33 cellular contexts compared by ENCODE assay signal in genomic region chrX:24985120-24985519, GRCh38. TPM values are rescaled to one million over a fixed set of nuclear protein-coding genes. Genes with fewer than 3 reads are reported as not detected.
"Had no signal": no experiment of that assay in that cellular context is flagged by ENCODE, and none has a peak within 500 bp of the region (broad histone marks: within the 10 kb centered on the region; RNA-seq: fewer than 3 reads in every experiment).

No MANE protein-coding gene starts in this region.

- H3K36me3 Mint-ChIP-seq: stimulated activated effector memory CD8-positive, alpha-beta T cell treated with anti-CD3 and anti-CD28 coated beads, Interleukin-12 subunit alpha, Interleukin-12 subunit beta, amount 100 ng/mL, for 72 hours had no signal

- FAIRE-seq: pancreas, small intestine had no signal

- H3K4me3 Mint-ChIP-seq: naive thymus-derived CD4-positive, alpha-beta T cell; natural killer cell; nephron; stimulated activated effector memory CD8-positive, alpha-beta T cell treated with anti-CD3 and anti-CD28 coated beads, Interleukin-12 subunit alpha, Interleukin-12 subunit beta, amount 100 ng/mL, for 72 hours; stimulated activated naive CD8-positive, alpha-beta T cell treated with anti-CD3 and anti-CD28 coated beads, Interleukin-15, amount 100 ng/mL, for 72 hours; type B pancreatic cell had no signal

- H3K4me1 ChIP-seq: pancreas, prostate gland, right atrium auricular region, right lobe of liver, sigmoid colon, suprapubic skin, testis, tibial artery, transverse colon, upper lobe of right lung, uterus had no signal

- ATAC-seq: naive thymus-derived CD4-positive, alpha-beta T cell; natural killer cell; pancreas; right lobe of liver; stimulated activated effector memory CD8-positive, alpha-beta T cell treated with anti-CD3 and anti-CD28 coated beads, Interleukin-12 subunit alpha, Interleukin-12 subunit beta, amount 100 ng/mL, for 72 hours; stimulated activated naive CD8-positive, alpha-beta T cell treated with anti-CD3 and anti-CD28 coated beads, Interleukin-15, amount 100 ng/mL, for 72 hours; stimulated activated naive CD8-positive, alpha-beta T cell treated with anti-CD3 and anti-CD28 coated beads, Interleukin-15, Interleukin-2, amounts not matched to agents 100 U/mL and 50 U/mL, for 24 hours; upper lobe of right lung had no signal

- H3K27me3 Mint-ChIP-seq: naive thymus-derived CD4-positive, alpha-beta T cell; stimulated activated naive CD8-positive, alpha-beta T cell treated with anti-CD3 and anti-CD28 coated beads, Interleukin-15, amount 100 ng/mL, for 72 hours; type B pancreatic cell had no signal

- H3K27ac ChIP-seq: neutrophil, pancreas, prostate gland, right atrium auricular region, right lobe of liver, sigmoid colon, suprapubic skin, testis, tibial artery, transverse colon, upper lobe of right lung, uterus had no signal

- H3K4me3 ChIP-seq: pancreas, prostate gland, right atrium auricular region, right lobe of liver, sigmoid colon, suprapubic skin, testis, tibial artery, transverse colon, upper lobe of right lung, uterus had no signal

- H3K9me3 ChIP-seq: neutrophil, pancreas, prostate gland, right atrium auricular region, right lobe of liver, sigmoid colon, suprapubic skin, testis, tibial artery, transverse colon, upper lobe of right lung, uterus had no signal

- H3K9me3 Mint-ChIP-seq: naive thymus-derived CD4-positive, alpha-beta T cell; natural killer cell; nephron; stimulated activated effector memory CD8-positive, alpha-beta T cell treated with anti-CD3 and anti-CD28 coated beads, Interleukin-12 subunit alpha, Interleukin-12 subunit beta, amount 100 ng/mL, for 72 hours; stimulated activated naive CD8-positive, alpha-beta T cell treated with anti-CD3 and anti-CD28 coated beads, Interleukin-15, amount 100 ng/mL, for 72 hours; type B pancreatic cell had no signal

- H3K27ac Mint-ChIP-seq: naive thymus-derived CD4-positive, alpha-beta T cell; natural killer cell; nephron; stimulated activated effector memory CD8-positive, alpha-beta T cell treated with anti-CD3 and anti-CD28 coated beads, Interleukin-12 subunit alpha, Interleukin-12 subunit beta, amount 100 ng/mL, for 72 hours; stimulated activated naive CD8-positive, alpha-beta T cell treated with anti-CD3 and anti-CD28 coated beads, Interleukin-15, amount 100 ng/mL, for 72 hours; type B pancreatic cell had no signal

- H3K36me3 ChIP-seq: neutrophil, pancreas, prostate gland, right atrium auricular region, right lobe of liver, sigmoid colon, suprapubic skin, tibial artery, transverse colon, upper lobe of right lung, uterus had no signal

- H3K4me1 Mint-ChIP-seq: naive thymus-derived CD4-positive, alpha-beta T cell; natural killer cell; stimulated activated effector memory CD8-positive, alpha-beta T cell treated with anti-CD3 and anti-CD28 coated beads, Interleukin-12 subunit alpha, Interleukin-12 subunit beta, amount 100 ng/mL, for 72 hours; stimulated activated naive CD8-positive, alpha-beta T cell treated with anti-CD3 and anti-CD28 coated beads, Interleukin-15, amount 100 ng/mL, for 72 hours had no signal

- H3K27me3 ChIP-seq: neutrophil, right atrium auricular region, right lobe of liver, sigmoid colon, suprapubic skin, testis, tibial artery, transverse colon, upper lobe of right lung, uterus had no signal

- DNase-seq: naive thymus-derived CD4-positive, alpha-beta T cell; natural killer cell; nucleus accumbens; pancreas; retina; right lobe of liver; sigmoid colon; small intestine; stimulated activated CD4-positive, alpha-beta T cell treated with anti-CD3 and anti-CD28 coated beads, Interleukin-15, amount 100 ng/mL, for 24 hours; stimulated activated CD4-positive, alpha-beta T cell treated with anti-CD3 and anti-CD28 coated beads, Interleukin-2, amount 100 ng/mL, for 24 hours; stimulated activated CD4-positive, alpha-beta T cell treated with anti-CD3 and anti-CD28 coated beads, Interleukin-2, amount 100 ng/mL, for 48 hours; stimulated activated CD4-positive, alpha-beta T cell treated with anti-CD3 and anti-CD28 coated beads, Interleukin-4, amount 100 ng/mL, for 24 hours; stimulated activated naive CD4-positive, alpha-beta T cell; stimulated activated naive CD8-positive, alpha-beta T cell treated with anti-CD3 and anti-CD28 coated beads, Interleukin-15, amount 100 ng/mL, for 72 hours; stimulated activated naive CD8-positive, alpha-beta T cell treated with anti-CD3 and anti-CD28 coated beads, Interleukin-15, Interleukin-2, amounts not matched to agents 100 U/mL and 50 U/mL, for 24 hours; substantia nigra; testis; tibial artery; transverse colon; upper lobe of right lung; uterus had no signal

RNA-seq across cellular contexts. Expression of gene ARX, which starts 30.6 kb away (rescaled TPM):
- total RNA-seq: naive thymus-derived CD4-positive, alpha-beta T cell; natural killer cell; omental fat pad; osteocyte; posterior vena cava; pulmonary artery endothelial cell; right atrium auricular region; right lobe of liver; sigmoid colon; transverse colon; upper lobe of right lung; urinary bladder had no signal
- polyA plus RNA-seq: naive thymus-derived CD4-positive, alpha-beta T cell; urinary bladder had no signal
